ENCODE assay signal across 23 cellular contexts in the genomic region with DNA sequence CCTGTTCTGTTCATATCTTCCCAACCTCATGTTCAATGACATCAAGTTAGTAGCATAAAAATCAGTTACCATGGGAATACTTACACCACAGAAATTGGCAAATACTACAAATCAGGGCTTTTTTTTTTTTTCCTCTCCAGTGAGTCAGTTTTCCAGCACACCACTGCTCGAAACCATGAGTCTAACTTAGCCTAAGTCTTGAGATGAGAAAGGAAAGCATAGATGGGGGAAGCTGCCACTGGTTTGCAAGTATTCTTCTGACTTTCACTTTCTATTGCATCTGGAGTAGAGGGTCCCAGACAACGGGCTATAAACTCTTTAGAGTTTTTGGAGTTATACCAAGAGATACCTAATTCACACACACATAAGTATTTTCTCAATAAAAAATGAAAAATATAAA.
DNase-seq lines count a peak whose midpoint lies in the region; ATAC-seq and TF ChIP-seq lines count a peak whose summit lies in the region.
"Had no signal": no experiment of that assay in that cellular context is flagged by ENCODE, and none has a peak within 500 bp of the region (broad histone marks: within the 10 kb centered on the region; RNA-seq: fewer than 3 reads in every experiment).

No MANE protein-coding gene starts in this region.

- H3K27ac ChIP-seq in OCI-LY3 (ENCODE audit: low read length) = no peak overlapping the region
- H3K27ac ChIP-seq: BLaER1 had no signal

- no peaks in the 10 kb centered on the region for H3K9me3 ChIP-seq in OCI-LY3 (ENCODE audit: insufficient read depth, low read length)
- H3K9me3 ChIP-seq: BE2C, BLaER1 had no signal

- peak overlapping the region; percentile 46 for H3K4me2 ChIP-seq in OCI-LY3 (ENCODE audit: low read length)
- H3K4me2 ChIP-seq: BLaER1 had no signal

- no peaks in the 10 kb centered on the region for H3K79me2 ChIP-seq in OCI-LY3 (ENCODE audit: low read length)

- peaks cover 5% of the 10 kb centered on the region for H3K4me1 ChIP-seq in OCI-LY3 (ENCODE audit: low read length)
- H3K4me1 ChIP-seq: BE2C, BLaER1 had no signal

- DNase-seq in HT1080 (ENCODE audit: low read depth) = peak; percentile 7
- DNase-seq in activated T-helper 2 cell treated with anti-CD3 and anti-CD28 coated beads, Interferon-gamma antibody, Interleukin-2, Interleukin-4, amounts not matched to agents 10 μg/mL and 5 μg/mL and 100 μg/mL, durations not matched to agents 14 hours and 24 hours and 36 hours (ENCODE audit: low spot score) = no peak
- DNase-seq in inferior parietal cortex (ENCODE audit: extremely low spot score) = no peak
- DNase-seq: 8988T; ACHN; BE2C; C1 segment of cervical spinal cord; CD4-positive, alpha-beta memory T cell; CD4-positive, CD25-positive, alpha-beta regulatory T cell; CD8-positive, alpha-beta memory T cell; COR-L47; DMS 273 treated with DMSO at 0.1 percent for 48 hours; DMS153; DMS53; DMS79; DND-41; EL; GDM1 had no signal

- peak; percentile 37 for ATAC-seq in activated T-helper 17 cell treated with anti-CD3 and anti-CD28 coated beads, Interleukin-2, amount 50 U/mL, for 72 hours (replicated peaks)
- ATAC-seq: GM12878 had no signal

- H3K27me3 Mint-ChIP-seq in activated T-helper 17 cell treated with anti-CD3 and anti-CD28 coated beads, Interleukin-2, amount 50 U/mL, for 72 hours = peaks cover 8% of the 10 kb centered on the region
- no peaks in the 10 kb centered on the region for H3K27me3 Mint-ChIP-seq in activated T-helper 2 cell treated with anti-CD3 and anti-CD28 coated beads, Interferon-gamma antibody, Interleukin-2, Interleukin-4, amounts not matched to agents 10 μg/mL and 5 μg/mL and 100 μg/mL, durations not matched to agents 14 hours and 24 hours and 36 hours (ENCODE audit: low read depth)
- H3K27me3 Mint-ChIP-seq: CD4-positive, alpha-beta memory T cell; CD4-positive, CD25-positive, alpha-beta regulatory T cell had no signal

- no peak overlapping the region for H3K4me3 Mint-ChIP-seq in activated T-helper 17 cell treated with anti-CD3 and anti-CD28 coated beads, Interleukin-2, amount 50 U/mL, for 72 hours
- no peak overlapping the region for H3K4me3 Mint-ChIP-seq in activated T-helper 2 cell treated with anti-CD3 and anti-CD28 coated beads, Interferon-gamma antibody, Interleukin-2, Interleukin-4, amounts not matched to agents 10 μg/mL and 5 μg/mL and 100 μg/mL, durations not matched to agents 14 hours and 24 hours and 36 hours (ENCODE audit: low read depth)
- H3K4me3 Mint-ChIP-seq: CD14-positive monocyte; CD4-positive, alpha-beta memory T cell; CD4-positive, CD25-positive, alpha-beta regulatory T cell; CD8-positive, alpha-beta memory T cell had no signal

- H3K27me3 ChIP-seq in OCI-LY3 (ENCODE audit: low read depth, low read length) = no peaks in the 10 kb centered on the region
- H3K27me3 ChIP-seq: BE2C, BLaER1 had no signal

- no peak for TF ChIP-seq CTCF in OCI-LY3 (IDR thresholded peaks at IDR 0.05; ENCODE audit: low read depth, low read length)

- H3K36me3 ChIP-seq in OCI-LY3 (replicated peaks; ENCODE audit: low read depth, low read length) = no peaks in the 10 kb centered on the region
- H3K36me3 ChIP-seq: BE2C, BLaER1 had no signal

- no peak overlapping the region for H2AFZ ChIP-seq in OCI-LY3 (ENCODE audit: low read depth, low read length)

- no peak overlapping the region for H3K27ac Mint-ChIP-seq in activated T-helper 17 cell treated with anti-CD3 and anti-CD28 coated beads, Interleukin-2, amount 50 U/mL, for 72 hours
- no peak overlapping the region for H3K27ac Mint-ChIP-seq in activated T-helper 2 cell treated with anti-CD3 and anti-CD28 coated beads, Interferon-gamma antibody, Interleukin-2, Interleukin-4, amounts not matched to agents 10 μg/mL and 5 μg/mL and 100 μg/mL, durations not matched to agents 14 hours and 24 hours and 36 hours
- H3K27ac Mint-ChIP-seq: CD14-positive monocyte; CD4-positive, alpha-beta memory T cell; CD4-positive, CD25-positive, alpha-beta regulatory T cell; CD8-positive, alpha-beta memory T cell had no signal

- intact Hi-C loops in activated T-helper 2 cell treated with anti-CD3 and anti-CD28 coated beads, Interferon-gamma antibody, Interleukin-2, Interleukin-4, amounts not matched to agents 10 μg/mL and 5 μg/mL and 100 μg/mL, durations not matched to agents 14 hours and 24 hours and 36 hours (cut with micrococcal nuclease) = no loop called here

- H3K4me3 ChIP-seq in OCI-LY3 (ENCODE audit: low read length) = no peak overlapping the region
- H3K4me3 ChIP-seq: BLaER1, GM12878 had no signal

- H3K36me3 Mint-ChIP-seq in activated T-helper 17 cell treated with anti-CD3 and anti-CD28 coated beads, Interleukin-2, amount 50 U/mL, for 72 hours (ENCODE audit: low read depth) = no peaks in the 10 kb centered on the region
- H3K36me3 Mint-ChIP-seq in activated T-helper 2 cell treated with anti-CD3 and anti-CD28 coated beads, Interferon-gamma antibody, Interleukin-2, Interleukin-4, amounts not matched to agents 10 μg/mL and 5 μg/mL and 100 μg/mL, durations not matched to agents 14 hours and 24 hours and 36 hours (ENCODE audit: low read depth) = no peaks in the 10 kb centered on the region
- H3K36me3 Mint-ChIP-seq: CD14-positive monocyte; CD4-positive, alpha-beta memory T cell; CD4-positive, CD25-positive, alpha-beta regulatory T cell; CD8-positive, alpha-beta memory T cell had no signal

- H3K9me3 Mint-ChIP-seq in activated T-helper 17 cell treated with anti-CD3 and anti-CD28 coated beads, Interleukin-2, amount 50 U/mL, for 72 hours = no peaks in the 10 kb centered on the region
- H3K9me3 Mint-ChIP-seq in activated T-helper 2 cell treated with anti-CD3 and anti-CD28 coated beads, Interferon-gamma antibody, Interleukin-2, Interleukin-4, amounts not matched to agents 10 μg/mL and 5 μg/mL and 100 μg/mL, durations not matched to agents 14 hours and 24 hours and 36 hours = no peaks in the 10 kb centered on the region
- H3K9me3 Mint-ChIP-seq: CD4-positive, alpha-beta memory T cell; CD8-positive, alpha-beta memory T cell had no signal

- no peaks in the 10 kb centered on the region for H4K20me1 ChIP-seq in OCI-LY3 (ENCODE audit: insufficient read depth, low read length)
- H4K20me1 ChIP-seq: BLaER1 had no signal

- H3K4me1 Mint-ChIP-seq in activated T-helper 17 cell treated with anti-CD3 and anti-CD28 coated beads, Interleukin-2, amount 50 U/mL, for 72 hours = no peaks in the 10 kb centered on the region
- H3K4me1 Mint-ChIP-seq in activated T-helper 2 cell treated with anti-CD3 and anti-CD28 coated beads, Interferon-gamma antibody, Interleukin-2, Interleukin-4, amounts not matched to agents 10 μg/mL and 5 μg/mL and 100 μg/mL, durations not matched to agents 14 hours and 24 hours and 36 hours (ENCODE audit: low read depth) = no peaks in the 10 kb centered on the region
- H3K4me1 Mint-ChIP-seq: CD14-positive monocyte; CD4-positive, CD25-positive, alpha-beta regulatory T cell; CD8-positive, alpha-beta memory T cell had no signal

- no peak overlapping the region for H3K9ac ChIP-seq in OCI-LY3 (ENCODE audit: low read length)
- H3K9ac ChIP-seq: BLaER1 had no signal
